ENCODE assay signal across 27 cellular contexts in the genomic region with DNA sequence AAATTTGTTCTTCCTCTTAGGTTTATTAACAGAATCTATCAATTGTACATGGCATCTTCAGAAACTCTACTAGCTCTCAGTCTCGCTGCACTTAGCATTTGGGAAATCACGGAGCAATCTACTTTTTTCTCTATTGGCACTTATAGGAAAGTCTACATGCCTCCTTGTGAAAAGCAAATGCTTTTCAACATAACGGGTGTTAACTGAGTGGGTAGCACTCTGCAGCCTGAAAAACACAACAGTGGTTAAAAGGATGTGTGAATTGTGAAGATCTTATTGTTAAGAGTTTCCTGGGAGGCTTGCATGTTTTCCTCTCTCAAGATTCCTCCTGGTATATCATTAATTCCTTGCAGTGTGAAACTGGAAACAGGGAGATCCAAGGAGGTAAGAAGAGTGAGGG.
"Had no signal": no experiment of that assay in that cellular context is flagged by ENCODE, and none has a peak within 500 bp of the region (broad histone marks: within the 10 kb centered on the region; RNA-seq: fewer than 3 reads in every experiment).

No MANE protein-coding gene starts in this region.

- H3K36me3 Mint-ChIP-seq: type B pancreatic cell had no signal

- FAIRE-seq: endometrium, keratinocyte, TTC549 had no signal

- H3K9me3 Mint-ChIP-seq: activated naive CD8-positive, alpha-beta T cell treated with anti-CD3 and anti-CD28 coated beads, Interleukin-2, amount 50 U/mL, for 24 hours; activated T-cell treated with anti-CD3 and anti-CD28 coated beads, Interleukin-2, amount 50 U/mL, for 24 hours; activated T-helper 2 cell treated with anti-CD3 and anti-CD28 coated beads, Interferon-gamma antibody, Interleukin-2, Interleukin-4, amounts not matched to agents 10 μg/mL and 5 μg/mL and 100 μg/mL, durations not matched to agents 14 hours and 24 hours and 36 hours had no signal

- H3K4me3 Mint-ChIP-seq: activated naive CD8-positive, alpha-beta T cell treated with anti-CD3 and anti-CD28 coated beads, Interleukin-2, amount 50 U/mL, for 24 hours; activated T-cell treated with anti-CD3 and anti-CD28 coated beads, Interleukin-2, amount 50 U/mL, for 24 hours; type B pancreatic cell had no signal

- H3K4me1 ChIP-seq: body of pancreas, prostate gland, spleen had no signal

- H3K27ac ChIP-seq: body of pancreas, cardiac muscle cell, prostate gland, spleen, thoracic aorta, vagina, WERI-Rb-1 had no signal

- H3K27ac Mint-ChIP-seq: activated naive CD8-positive, alpha-beta T cell treated with anti-CD3 and anti-CD28 coated beads, Interleukin-2, amount 50 U/mL, for 24 hours; activated T-cell treated with anti-CD3 and anti-CD28 coated beads, Interleukin-2, amount 50 U/mL, for 24 hours; activated T-helper 2 cell treated with anti-CD3 and anti-CD28 coated beads, Interferon-gamma antibody, Interleukin-2, Interleukin-4, amounts not matched to agents 10 μg/mL and 5 μg/mL and 100 μg/mL, durations not matched to agents 14 hours and 24 hours and 36 hours; type B pancreatic cell had no signal

- DNase-seq: activated CD4-positive, alpha-beta T cell treated with anti-CD3 and anti-CD28 coated beads for 1 hour; activated CD4-positive, alpha-beta T cell treated with anti-CD3 and anti-CD28 coated beads, Interleukin-2, amount 50 U/mL, for 4 hours; activated CD8-positive, alpha-beta memory T cell treated with anti-CD3 and anti-CD28 coated beads for 24 hours; activated CD8-positive, alpha-beta memory T cell treated with anti-CD3 and anti-CD28 coated beads, Interleukin-2, amount 50 U/mL, for 4 hours; activated naive CD4-positive, alpha-beta T cell; activated naive CD8-positive, alpha-beta T cell treated with anti-CD3 and anti-CD28 coated beads, Interleukin-2, amount 50 U/mL, for 24 hours; activated T-cell treated with anti-CD3 and anti-CD28 coated beads, Interleukin-2, amount 50 U/mL, for 24 hours; body of pancreas; cortex of kidney; erythroblast; foreskin fibroblast; heart right ventricle; left colon; mesenchymal stem cell; spleen; stimulated activated CD4-positive, alpha-beta T cell treated with anti-CD3 and anti-CD28 coated beads, Interleukin-4, amount 100 ng/mL, for 24 hours; stimulated activated naive CD4-positive, alpha-beta T cell treated with Interleukin-2 at 50 U/mL for 16 hours; WERI-Rb-1 had no signal

- H3K27me3 Mint-ChIP-seq: type B pancreatic cell had no signal

- H3K9me3 ChIP-seq: body of pancreas, heart right ventricle, prostate gland, spleen, thoracic aorta, vagina had no signal

- ATAC-seq: activated naive CD8-positive, alpha-beta T cell treated with anti-CD3 and anti-CD28 coated beads, Interleukin-2, amount 50 U/mL, for 24 hours; body of pancreas; heart right ventricle; left colon had no signal

- H3K4me3 ChIP-seq: body of pancreas, cardiac muscle cell, heart right ventricle, prostate gland, spleen, thoracic aorta, vagina had no signal

- H3K36me3 ChIP-seq: cardiac muscle cell, heart right ventricle, prostate gland, spleen, thoracic aorta, vagina, WERI-Rb-1 had no signal

- H3K27me3 ChIP-seq: body of pancreas, cardiac muscle cell, heart right ventricle, spleen, vagina had no signal
